9 cellular contexts compared by ENCODE assay signal in genomic region chr19:7159105-7159933, GRCh38.
DNase-seq lines count a peak whose midpoint lies in the region; TF ChIP-seq lines count a peak whose summit lies in the region.
"Had no signal": no experiment of that assay in that cellular context is flagged by ENCODE, and none has a peak within 500 bp of the region (broad histone marks: within the 10 kb centered on the region; RNA-seq: fewer than 3 reads in every experiment).

No MANE protein-coding gene starts in this region.

- intact Hi-C loops in adrenal gland (cut with DNase I): no loop called here

- WGBS in adrenal gland, 4 donors: 40 to 47% (median 44%) methylated on average over 18 of the region's 18 CpGs

- H3K27ac Mint-ChIP-seq in HFFc6: peak overlapping the region; percentile 87

- peak; percentile 83 for DNase-seq in HFFc6
- peak; percentile 72 to 89 (median 85) for DNase-seq in adrenal gland
- DNase-seq in left kidney (ENCODE audit: low read depth, low spot score): peak; percentile 58
- DNase-seq in superior temporal gyrus (ENCODE audit: extremely low spot score): peak; percentile 30
- no peak for DNase-seq in NCI-H82 (lab: John Stamatoyannopoulos, UW)
- no peak for DNase-seq in OCI-M1 (lab: John Stamatoyannopoulos, UW)
- no peak for DNase-seq in NCI-H187 treated with DMSO at 0.1 percent for 48 hours (lab: John Stamatoyannopoulos, UW)
- no peak for DNase-seq in GDM1 (lab: John Stamatoyannopoulos, UW)
- DNase-seq: activated naive CD4-positive, alpha-beta T cell had no signal

- no peak for TF ChIP-seq CTCF in HFFc6 (IDR thresholded peaks at IDR 0.05)
- no peak for TF ChIP-seq CTCF in adrenal gland (IDR thresholded peaks at IDR 0.05)

- H3K9me3 ChIP-seq in adrenal gland (replicated peaks in 1 of 3): no peaks in the 10 kb centered on the region

- H3K27me3 Mint-ChIP-seq in HFFc6 (ENCODE audit: insufficient read depth): no peaks in the 10 kb centered on the region; the same call in none of the 2 replicates

- peaks cover 11% of the 10 kb centered on the region for H3K4me1 Mint-ChIP-seq in HFFc6 (ENCODE audit: low read depth)

- H3K36me3 Mint-ChIP-seq in HFFc6 (ENCODE audit: low read depth): peaks cover 4% of the 10 kb centered on the region; the same call in 1 of the 2 replicates

- H3K36me3 ChIP-seq in adrenal gland (replicated peaks in 1 of 2): peaks cover 0 to 77% of the 10 kb centered on the region in 2 donors

- peaks cover 4 to 15% of the 10 kb centered on the region in 2 donors for H3K4me1 ChIP-seq in adrenal gland (replicated peaks in 1 of 2)

- H3K27ac ChIP-seq in adrenal gland: peak overlapping the region in 4 of 5 donors; percentile 45 to 80 (median 72)

- H3K4me3 ChIP-seq in adrenal gland: no peak overlapping the region

- TF ChIP-seq POLR2A in adrenal gland (IDR thresholded peaks at IDR 0.05): peak in 1 of 2 donors; percentile 26

- H3K9me3 Mint-ChIP-seq in HFFc6: no peaks in the 10 kb centered on the region

- peak overlapping the region; percentile 64 for H3K4me3 Mint-ChIP-seq in HFFc6

- no peaks in the 10 kb centered on the region for H3K27me3 ChIP-seq in adrenal gland

Comparison
In these comparisons a context has a peak if more than half of its experiments do, and no peak if none do; other contexts are left out.
1. DNase-seq: peak in HFFc6 (single experiment), adrenal gland (7 of 7), left kidney (single experiment) and superior temporal gyrus (single experiment); none in NCI-H82 (single experiment), OCI-M1 (single experiment), NCI-H187 treated with DMSO at 0.1 percent for 48 hours (single experiment) and GDM1 (single experiment).